In genomic region chr9:134644715-134645606, GRCh38 we compare ENCODE assay signal across 9 cellular contexts. TPM values are rescaled to one million over a fixed set of nuclear protein-coding genes. Genes with fewer than 3 reads are reported as not detected.
DNase-seq lines count a peak whose midpoint lies in the region; ATAC-seq and TF ChIP-seq lines count a peak whose summit lies in the region.
"Had no signal": no experiment of that assay in that cellular context is flagged by ENCODE, and none has a peak within 500 bp of the region (broad histone marks: within the 10 kb centered on the region; RNA-seq: fewer than 3 reads in every experiment).

No MANE protein-coding gene starts in this region.

- H3K4me1 ChIP-seq in liver (ENCODE audit: control insufficient read depth in 4 of 4, insufficient read depth in 4 of 4, low read length in 3 of 4) (peaks cover 3 to 12% (median 8%) of the 10 kb centered on the region in 4 donors), tibial nerve (peaks cover 0 to 86% (median 44%) of the 10 kb centered on the region in 4 donors)

- H3K27ac ChIP-seq in liver (ENCODE audit: low read depth in 1 of 2, low read length in 2 of 2) (peak overlapping the region; percentile 59 to 65), tibial nerve (peak overlapping the region; percentile 25 to 90 (median 74))

- H3K36me3 ChIP-seq in liver (ENCODE audit: control insufficient read depth in 4 of 4, insufficient read depth in 3 of 4, low read depth in 1 of 4, low read length in 3 of 4) (no peaks in the 10 kb centered on the region), tibial nerve (peaks cover 0 to 6% (median 0%) of the 10 kb centered on the region in 3 donors)

- DNase-seq in cardiac fibroblast (ENCODE audit: low read depth in 2 of 2) (peak; percentile 99), tibial nerve (ENCODE audit: low spot score in 2 of 2) (peak; percentile 78 to 97), NCI-H2081 treated with DMSO at 0.1 percent for 48 hours (lab: John Stamatoyannopoulos, UW) (no peak), NCI-H146 (lab: John Stamatoyannopoulos, UW) (no peak)
- no peak for DNase-seq in NK-92 treated with Interleukin-12 subunit alpha and Interleukin-12 subunit beta, amount 100 ng/mL, for 24 hours (lab: John Stamatoyannopoulos, UW)
- DNase-seq: SHP77 had no signal

- 57% methylated on average over 22 of the region's 22 CpGs for WGBS in liver
- WGBS in tibial nerve, 2 donors: 10 to 19% methylated on average over 9 to 17 of the region's 22 CpGs

- H3K27me3 ChIP-seq in liver (ENCODE audit: control insufficient read depth in 4 of 4, insufficient read depth in 4 of 4, low read length in 3 of 4) (peaks cover 0 to 4% (median 0%) of the 10 kb centered on the region in 4 donors), tibial nerve (no peaks in the 10 kb centered on the region)

- H3K4me3 ChIP-seq in cardiac fibroblast (replicated peaks in 1 of 2; ENCODE audit: low read depth in 2 of 2, low read length in 2 of 2) (peak overlapping the region; percentile 42 to 90), liver (ENCODE audit: low read depth in 1 of 3, low read length in 3 of 3) (no peak overlapping the region), tibial nerve (peak overlapping the region; percentile 2 to 49 (median 21))

- ATAC-seq in GM21786 (IDR thresholded peaks at IDR 0.05; ENCODE audit: unreplicated experiment): no peak

- TF ChIP-seq POLR2A in tibial nerve (IDR thresholded peaks at IDR 0.05): no peak

- no peak for TF ChIP-seq EP300 in Ishikawa (IDR thresholded peaks at IDR 0.05; ENCODE audit: borderline replicate concordance)
- peak; percentile 50 to 81 for TF ChIP-seq EP300 in tibial nerve (IDR thresholded peaks at IDR 0.05)

- TF ChIP-seq RAD21 in Ishikawa (IDR thresholded peaks at IDR 0.05; ENCODE audit: low read depth): no peak
- no peak for TF ChIP-seq RAD21 in liver (IDR thresholded peaks at IDR 0.05)

- TF ChIP-seq CTCF in cardiac fibroblast (IDR thresholded peaks at IDR 0.05; ENCODE audit: low read depth, low read length): no peak
- no peak for TF ChIP-seq CTCF in liver (IDR thresholded peaks at IDR 0.05; ENCODE audit: low read depth, low read length, missing input control)
- TF ChIP-seq CTCF in tibial nerve (IDR thresholded peaks at IDR 0.05): no peak

- no peak overlapping the region for H3K9ac ChIP-seq in liver (ENCODE audit: low read depth in 1 of 2, low read length in 2 of 2)

- H3K9me3 ChIP-seq in liver (ENCODE audit: control insufficient read depth in 4 of 4, low read length in 3 of 4): no peaks in the 10 kb centered on the region
- H3K9me3 ChIP-seq in tibial nerve: no peaks in the 10 kb centered on the region

TF ChIP-seq in Ishikawa, 13 proteins besides CTCF, POLR2A, EP300 and RAD21:
- TF ChIP-seq USF1 (IDR thresholded peaks at IDR 0.05) (peak; percentile 89), CEBPB (IDR thresholded peaks at IDR 0.05) (peak; percentile 60), NFIC (IDR thresholded peaks at IDR 0.05) (peak; percentile 13; the same call in 1 of the 2 replicates), MAX (IDR thresholded peaks at IDR 0.05) (no peak)

TF ChIP-seq in liver, 16 proteins besides CTCF, POLR2A, EP300 and RAD21:
- TF ChIP-seq FOXA1 (IDR thresholded peaks at IDR 0.05) (no peak), MAX (IDR thresholded peaks at IDR 0.05) (no peak), ATF3 (IDR thresholded peaks at IDR 0.05) (no peak), SP1 (IDR thresholded peaks at IDR 0.05) (no peak), ZBTB33 (IDR thresholded peaks at IDR 0.05) (no peak), TAF1 (conservative IDR thresholded peaks at IDR 0.05) (no peak), HNF4A (conservative IDR thresholded peaks at IDR 0.05) (no peak), FOXA2 (IDR thresholded peaks at IDR 0.05) (no peak), JUND (IDR thresholded peaks at IDR 0.05) (peak in 1 of 2 donors; percentile 31), YY1 (IDR thresholded peaks at IDR 0.05) (no peak), EGR1 (IDR thresholded peaks at IDR 0.05; ENCODE audit: low read depth in 2 of 2) (no peak), HNF4G (IDR thresholded peaks at IDR 0.05) (no peak), NR2F2 (IDR thresholded peaks at IDR 0.05) (peak; percentile 36), GABPA (IDR thresholded peaks at IDR 0.05 in 1 of 2, conservative IDR thresholded peaks at IDR 0.05 in 1 of 2) (no peak), RXRA (IDR thresholded peaks at IDR 0.05) (peak in 1 of 2 donors; percentile 9), REST (IDR thresholded peaks at IDR 0.05) (no peak)
TF ChIP-seq in liver: peak in this region for 3.

RNA-seq across cellular contexts. Expression of gene COL5A1, which starts 3.4 kb away (rescaled TPM):
- total RNA-seq in liver (10 to 100 TPM; 12.3 to 15.6 TPM), tibial nerve (10 to 100 TPM; 51.9 to 78.3 (median 62.4) TPM)
- 10 to 100 TPM in 1 of 2 donors, under 1 TPM in 1; 0.67 to 10.2 TPM for polyA plus RNA-seq in liver

Comparison
In these comparisons a context has a peak if more than half of its experiments do, and no peak if none do; other contexts are left out.
1. DNase-seq: peak in cardiac fibroblast (2 of 2) and tibial nerve (2 of 2); none in NCI-H2081 treated with DMSO at 0.1 percent for 48 hours (single experiment), NK-92 treated with Interleukin-12 subunit alpha and Interleukin-12 subunit beta, amount 100 ng/mL, for 24 hours (single experiment) and NCI-H146 (single experiment).
2. H3K4me3 ChIP-seq: peak in cardiac fibroblast (2 of 2) and tibial nerve (4 of 4); none in liver (0 of 3).